Comparison of ENCODE assay signal across 10 cellular contexts in genomic region chr17:17414316-17414937, GRCh38.
A peak's percentile ranks its signal among the peaks of the same experiment; 100 is the strongest.
DNase-seq lines count a peak whose midpoint lies in the region; TF ChIP-seq lines count a peak whose summit lies in the region.
"Had no signal": no experiment of that assay in that cellular context is flagged by ENCODE, and none has a peak within 500 bp of the region (broad histone marks: within the 10 kb centered on the region; RNA-seq: fewer than 3 reads in every experiment).

No MANE protein-coding gene starts in this region.

- peaks cover 21% of the 10 kb centered on the region for H3K4me1 Mint-ChIP-seq in MCF 10A (ENCODE audit: insufficient read depth, unreplicated experiment)
- peaks cover 37% of the 10 kb centered on the region for H3K4me1 Mint-ChIP-seq in activated CD4-positive, alpha-beta T cell treated with anti-CD3 and anti-CD28 coated beads, Interleukin-2, amount 10 ng/mL, durations not matched to agents 7 days and 5 days

- no peak for TF ChIP-seq CTCF in MCF 10A (IDR thresholded peaks at IDR 0.05; ENCODE audit: unreplicated experiment)

- H3K36me3 ChIP-seq in thymus (ENCODE audit: control insufficient read depth, insufficient read depth) = no peaks in the 10 kb centered on the region

- POLR2A ChIA-PET in MCF 10A (lab: Yijun Ruan, JAX) = interaction anchor here (1.9 kb wide), 1 partner anchor 27 kb away, joined by 7 read pairs; no protein-coding TSS in a partner anchor
- POLR2A ChIA-PET in activated CD4-positive, alpha-beta T cell treated with anti-CD3 and anti-CD28 coated beads, Interleukin-2, amount 10 ng/mL, durations not matched to agents 7 days and 5 days (lab: Charles Lee) = no interaction called here

- H3K4me1 ChIP-seq in thymus (ENCODE audit: control insufficient read depth, insufficient read depth, low read length) = peaks cover 11% of the 10 kb centered on the region

- BruUV-seq in MCF 10A (replicated peaks; lab: Mats Ljungman, UMichigan) = no TSS peak

- CTCF ChIA-PET in MCF 10A (lab: Yijun Ruan, JAX) = interaction anchor here (0.5 to 1.0 kb wide), 4 partner anchors 8 to 154 kb away, joined by 3 to 5 read pairs (median 4); no protein-coding TSS in a partner anchor
- CTCF ChIA-PET in activated CD4-positive, alpha-beta T cell treated with anti-CD3 and anti-CD28 coated beads, Interleukin-2, amount 10 ng/mL, durations not matched to agents 7 days and 5 days (lab: Charles Lee) = interaction anchor here (1.2 to 1.9 kb wide), 2 partner anchors 10 to 22 kb away, joined by 3 to 9 read pairs; no protein-coding TSS in a partner anchor

- no peaks in the 10 kb centered on the region for H3K27me3 ChIP-seq in thymus (ENCODE audit: control insufficient read depth, insufficient read depth)

- peak; percentile 78 for DNase-seq in LHCN-M2 (ENCODE audit: low read depth)
- peak; percentile 70 for DNase-seq in MCF 10A (ENCODE audit: unreplicated experiment)
- peak; percentile 56 for DNase-seq in iris pigment epithelial cell (ENCODE audit: low read depth)
- DNase-seq in NCI-H2196 treated with DMSO at 0.1 percent for 48 hours (lab: John Stamatoyannopoulos, UW; ENCODE audit: unreplicated experiment) = no peak
- DNase-seq in activated CD4-positive, alpha-beta T cell treated with anti-CD3 and anti-CD28 coated beads, Interleukin-2, amount 10 ng/mL, durations not matched to agents 7 days and 5 days = no peak
- DNase-seq in SW 1271 (lab: John Stamatoyannopoulos, UW) = no peak
- DNase-seq: activated CD4-positive, alpha-beta T cell treated with anti-CD3 and anti-CD28 coated beads, Interleukin-2, amount 50 U/mL, for 4 hours; GDM1; SHP77 had no signal

- 91% methylated on average over 15 of the region's 15 CpGs for WGBS in thymus

- H3K36me3 Mint-ChIP-seq in MCF 10A (ENCODE audit: insufficient read depth, unreplicated experiment) = no peaks in the 10 kb centered on the region
- H3K36me3 Mint-ChIP-seq in activated CD4-positive, alpha-beta T cell treated with anti-CD3 and anti-CD28 coated beads, Interleukin-2, amount 10 ng/mL, durations not matched to agents 7 days and 5 days (ENCODE audit: low read depth) = peaks cover 14% of the 10 kb centered on the region

- H3K4me3 ChIP-seq in thymus (ENCODE audit: low read length) = no peak overlapping the region

- H3K4me3 Mint-ChIP-seq in MCF 10A (ENCODE audit: unreplicated experiment) = peak overlapping the region; percentile 61
- H3K4me3 Mint-ChIP-seq in activated CD4-positive, alpha-beta T cell treated with anti-CD3 and anti-CD28 coated beads, Interleukin-2, amount 10 ng/mL, durations not matched to agents 7 days and 5 days = no peak overlapping the region

- H3K27ac Mint-ChIP-seq in MCF 10A (ENCODE audit: low read depth, unreplicated experiment) = peak overlapping the region; percentile 57
- H3K27ac Mint-ChIP-seq in activated CD4-positive, alpha-beta T cell treated with anti-CD3 and anti-CD28 coated beads, Interleukin-2, amount 10 ng/mL, durations not matched to agents 7 days and 5 days = no peak overlapping the region

- no peaks in the 10 kb centered on the region for H3K9me3 Mint-ChIP-seq in MCF 10A (ENCODE audit: unreplicated experiment)
- H3K9me3 Mint-ChIP-seq in activated CD4-positive, alpha-beta T cell treated with anti-CD3 and anti-CD28 coated beads, Interleukin-2, amount 10 ng/mL, durations not matched to agents 7 days and 5 days = peaks cover 7% of the 10 kb centered on the region

- no peaks in the 10 kb centered on the region for H3K27me3 Mint-ChIP-seq in MCF 10A (ENCODE audit: insufficient read depth, unreplicated experiment)
- H3K27me3 Mint-ChIP-seq in activated CD4-positive, alpha-beta T cell treated with anti-CD3 and anti-CD28 coated beads, Interleukin-2, amount 10 ng/mL, durations not matched to agents 7 days and 5 days = peaks cover 4% of the 10 kb centered on the region

- no peaks in the 10 kb centered on the region for H3K9me3 ChIP-seq in thymus (ENCODE audit: control insufficient read depth)

- intact Hi-C loops in MCF 10A (cut with micrococcal nuclease) = no loop called here

- peak overlapping the region; percentile 58 for H3K27ac ChIP-seq in thymus (ENCODE audit: low read depth)

Comparison
In these comparisons a context has a peak if more than half of its experiments do, and no peak if none do; other contexts are left out.
1. DNase-seq: peak in LHCN-M2 (single experiment), MCF 10A (single experiment) and iris pigment epithelial cell (single experiment); none in NCI-H2196 treated with DMSO at 0.1 percent for 48 hours (single experiment), activated CD4-positive, alpha-beta T cell treated with anti-CD3 and anti-CD28 coated beads, Interleukin-2, amount 10 ng/mL, durations not matched to agents 7 days and 5 days (single experiment) and SW 1271 (0 of 2).